ENCODE assay signal across 17 cellular contexts in the genomic region with DNA sequence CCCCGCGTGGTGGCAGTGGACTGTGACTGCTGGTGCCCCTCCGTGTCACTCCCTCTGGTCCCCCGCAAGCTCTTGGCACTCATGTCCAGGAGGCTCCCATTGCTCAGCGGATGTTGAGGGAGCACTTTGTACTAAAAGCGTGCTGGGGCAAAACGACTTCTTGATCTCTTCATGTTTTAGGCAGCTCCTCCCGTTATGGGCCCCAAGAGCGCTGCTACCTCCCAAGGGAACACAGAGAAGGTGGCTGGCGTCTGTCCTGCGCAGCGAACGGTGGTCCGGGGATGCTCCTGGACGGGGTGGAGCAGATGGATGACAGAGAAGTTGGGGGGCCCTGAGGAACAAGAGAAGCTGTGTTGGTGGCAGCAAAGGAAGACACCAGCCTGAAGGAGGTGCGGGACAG.
DNase-seq lines count a peak whose midpoint lies in the region; ATAC-seq, FAIRE-seq and TF ChIP-seq lines count a peak whose summit lies in the region.
"Had no signal": no experiment of that assay in that cellular context is flagged by ENCODE, and none has a peak within 500 bp of the region (broad histone marks: within the 10 kb centered on the region; RNA-seq: fewer than 3 reads in every experiment).

No MANE protein-coding gene starts in this region.

- no peak for ATAC-seq in GM21390 (IDR thresholded peaks at IDR 0.05; ENCODE audit: unreplicated experiment)
- ATAC-seq: left colon had no signal

- H4K20me1 ChIP-seq in Loucy (ENCODE audit: insufficient read depth, low read length, poor library complexity, severe bottlenecking): no peaks in the 10 kb centered on the region

- H3K9me3 ChIP-seq in Loucy (ENCODE audit: insufficient read depth, low read depth, low read length): no peaks in the 10 kb centered on the region
- no peaks in the 10 kb centered on the region for H3K9me3 ChIP-seq in kidney (ENCODE audit: control insufficient read depth in 1 of 2, low read length in 2 of 2)
- no peaks in the 10 kb centered on the region for H3K9me3 ChIP-seq in tibial artery
- H3K9me3 ChIP-seq: esophagus squamous epithelium had no signal

- H3K27ac ChIP-seq in kidney (ENCODE audit: low read depth in 2 of 2, low read length in 2 of 2) (no peak overlapping the region), tibial artery (peak overlapping the region; percentile 19 to 87)
- H3K27ac ChIP-seq: C4-2B, esophagus squamous epithelium had no signal

- TF ChIP-seq CTCF in Loucy (conservative IDR thresholded peaks at IDR 0.05; ENCODE audit: low read length) (no peak), kidney (IDR thresholded peaks at IDR 0.05; ENCODE audit: borderline replicate concordance, extremely low read depth, insufficient read depth) (no peak), tibial artery (IDR thresholded peaks at IDR 0.05) (no peak)

- peak overlapping the region; percentile 77 for H3K4me2 ChIP-seq in Loucy (ENCODE audit: low read depth, low read length, poor library complexity, severe bottlenecking)

- peak overlapping the region; percentile 96 for H3K9ac ChIP-seq in Loucy (ENCODE audit: low read depth, low read length, poor library complexity, severe bottlenecking)
- no peak overlapping the region for H3K9ac ChIP-seq in kidney (ENCODE audit: low read length in 2 of 2)

- H3K79me2 ChIP-seq in Loucy (ENCODE audit: insufficient read depth, low read length): peaks cover 7% of the 10 kb centered on the region; the same call in 1 of the 2 replicates

- no peaks in the 10 kb centered on the region for H3K36me3 ChIP-seq in Loucy (ENCODE audit: insufficient read depth, low read length)
- no peaks in the 10 kb centered on the region for H3K36me3 ChIP-seq in kidney (ENCODE audit: control insufficient read depth in 1 of 2, insufficient read depth in 2 of 2, low read length in 2 of 2)
- no peaks in the 10 kb centered on the region for H3K36me3 ChIP-seq in tibial artery
- H3K36me3 ChIP-seq: esophagus squamous epithelium had no signal

- no peaks in the 10 kb centered on the region for H3K9me2 ChIP-seq in Loucy (replicated peaks; ENCODE audit: low read depth, low read length)

- H3K4me3 ChIP-seq in Loucy (ENCODE audit: low read length, poor library complexity, severe bottlenecking) (peak overlapping the region; percentile 95), kidney (ENCODE audit: low read length in 2 of 2) (no peak overlapping the region), tibial artery (no peak overlapping the region)
- H3K4me3 ChIP-seq: esophagus squamous epithelium had no signal

- peaks cover 34% of the 10 kb centered on the region for H3K4me1 ChIP-seq in Loucy (ENCODE audit: insufficient read depth, low read length, poor library complexity, severe bottlenecking)
- H3K4me1 ChIP-seq in kidney (ENCODE audit: control insufficient read depth in 1 of 2, insufficient read depth in 1 of 2, low read depth in 1 of 2, low read length in 2 of 2): peaks cover 0 to 20% of the 10 kb centered on the region in 2 donors
- H3K4me1 ChIP-seq in tibial artery: peaks cover 0 to 90% (median 64%) of the 10 kb centered on the region in 4 donors

- FAIRE-seq in kidney (lab: Jason Lieb, UNC): no peak

- H3K27me3 ChIP-seq in Loucy (ENCODE audit: insufficient read depth, low read length, poor library complexity, severe bottlenecking) (no peaks in the 10 kb centered on the region), tibial artery (no peaks in the 10 kb centered on the region)
- H3K27me3 ChIP-seq: esophagus squamous epithelium had no signal

- peak; percentile 43 for DNase-seq in activated CD8-positive, alpha-beta memory T cell treated with anti-CD3 and anti-CD28 coated beads, Interleukin-2, amount 50 U/mL, for 48 hours
- DNase-seq in activated CD8-positive, alpha-beta memory T cell treated with anti-CD3 and anti-CD28 coated beads for 24 hours: no peak
- peak; percentile 55 for DNase-seq in kidney
- DNase-seq in tibial artery: peak in 1 of 2 donors; percentile 53
- no peak for DNase-seq in NOMO-1 treated with DMSO at 0.1 percent for 48 hours (lab: John Stamatoyannopoulos, UW; ENCODE audit: unreplicated experiment)
- no peak for DNase-seq in dermis blood vessel endothelial cell
- DNase-seq: activated CD4-positive, alpha-beta T cell treated with anti-CD3 and anti-CD28 coated beads for 4 hours; central memory CD4-positive, alpha-beta T cell; effector memory CD4-positive, alpha-beta T cell; esophagus squamous epithelium; left colon; midbrain; NCI-H1417 treated with DMSO at 0.1 percent for 48 hours; NCI-H524 had no signal

- H2AFZ ChIP-seq in Loucy (ENCODE audit: low read length): peak overlapping the region; percentile 40

- H3F3A ChIP-seq in Loucy (ENCODE audit: low read depth): no peaks in the 10 kb centered on the region

- intact Hi-C loops in kidney (cut with DNase I): loop anchor here (10.0 kb wide), 1 partner anchor 51 kb away; no protein-coding TSS in a partner anchor
- intact Hi-C loops in tibial artery (cut with DNase I; ENCODE audit: low total_unique reads): no loop called here

Comparison
In these comparisons a context has a peak if more than half of its experiments do, and no peak if none do; other contexts are left out.
1. DNase-seq: peak in activated CD8-positive, alpha-beta memory T cell treated with anti-CD3 and anti-CD28 coated beads, Interleukin-2, amount 50 U/mL, for 48 hours (single experiment) and kidney (single experiment); none in activated CD8-positive, alpha-beta memory T cell treated with anti-CD3 and anti-CD28 coated beads for 24 hours (single experiment), NOMO-1 treated with DMSO at 0.1 percent for 48 hours (single experiment) and dermis blood vessel endothelial cell (single experiment).
2. H3K27ac ChIP-seq: peak in tibial artery (2 of 2); none in kidney (0 of 2).